In genomic region chr6:18513253-18513798, GRCh38 we compare ENCODE assay signal across 20 cellular contexts.
DNase-seq lines count a peak whose midpoint lies in the region; ATAC-seq, FAIRE-seq and TF ChIP-seq lines count a peak whose summit lies in the region.
"Had no signal": no experiment of that assay in that cellular context is flagged by ENCODE, and none has a peak within 500 bp of the region (broad histone marks: within the 10 kb centered on the region; RNA-seq: fewer than 3 reads in every experiment).

No MANE protein-coding gene starts in this region.

- peak; percentile 80 for ATAC-seq in stimulated activated memory B cell treated with anti-CD40 and anti-IgM and Interleukin-4, amounts not matched to agents 10 μg/mL and 1 μg/mL and 100 μg/mL, for 72 hours
- ATAC-seq in HG03432 (IDR thresholded peaks at IDR 0.05; ENCODE audit: unreplicated experiment): no peak
- ATAC-seq: A549, Right ventricle myocardium inferior had no signal

- no peak for TF ChIP-seq POLR2A in H54 (IDR thresholded peaks at IDR 0.05; ENCODE audit: low read depth, low read length)

- intact Hi-C loops in activated T-helper 2 cell treated with anti-CD3 and anti-CD28 coated beads, Interferon-gamma antibody, Interleukin-2, Interleukin-4, amounts not matched to agents 10 μg/mL and 5 μg/mL and 100 μg/mL, durations not matched to agents 14 hours and 24 hours and 36 hours (cut with micrococcal nuclease): loop anchor here (1.0 to 10.0 kb wide), 4 partner anchors 9 to 359 kb away; partner anchors contain the start of genes KDM1B and TPMT

- H3K4me3 Mint-ChIP-seq in activated T-cell treated with anti-CD3 and anti-CD28 coated beads, Interleukin-2, amount 50 U/mL, for 24 hours: no peak overlapping the region
- no peak overlapping the region for H3K4me3 Mint-ChIP-seq in activated T-helper 2 cell treated with anti-CD3 and anti-CD28 coated beads, Interferon-gamma antibody, Interleukin-2, Interleukin-4, amounts not matched to agents 10 μg/mL and 5 μg/mL and 100 μg/mL, durations not matched to agents 14 hours and 24 hours and 36 hours (ENCODE audit: low read depth)
- H3K4me3 Mint-ChIP-seq in stimulated activated memory B cell treated with anti-CD40 and anti-IgM and Interleukin-4, amounts not matched to agents 10 μg/mL and 1 μg/mL and 100 μg/mL, for 72 hours: no peak overlapping the region
- H3K4me3 Mint-ChIP-seq: CD4-positive, CD25-positive, alpha-beta regulatory T cell had no signal

- H3K36me3 Mint-ChIP-seq in activated T-cell treated with anti-CD3 and anti-CD28 coated beads, Interleukin-2, amount 50 U/mL, for 24 hours (ENCODE audit: low read depth): no peaks in the 10 kb centered on the region
- H3K36me3 Mint-ChIP-seq in activated T-helper 2 cell treated with anti-CD3 and anti-CD28 coated beads, Interferon-gamma antibody, Interleukin-2, Interleukin-4, amounts not matched to agents 10 μg/mL and 5 μg/mL and 100 μg/mL, durations not matched to agents 14 hours and 24 hours and 36 hours (ENCODE audit: low read depth): no peaks in the 10 kb centered on the region
- no peaks in the 10 kb centered on the region for H3K36me3 Mint-ChIP-seq in stimulated activated memory B cell treated with anti-CD40 and anti-IgM and Interleukin-4, amounts not matched to agents 10 μg/mL and 1 μg/mL and 100 μg/mL, for 72 hours
- H3K36me3 Mint-ChIP-seq: CD4-positive, CD25-positive, alpha-beta regulatory T cell had no signal

- no peaks in the 10 kb centered on the region for H3K9me3 Mint-ChIP-seq in activated T-cell treated with anti-CD3 and anti-CD28 coated beads, Interleukin-2, amount 50 U/mL, for 24 hours
- no peaks in the 10 kb centered on the region for H3K9me3 Mint-ChIP-seq in activated T-helper 2 cell treated with anti-CD3 and anti-CD28 coated beads, Interferon-gamma antibody, Interleukin-2, Interleukin-4, amounts not matched to agents 10 μg/mL and 5 μg/mL and 100 μg/mL, durations not matched to agents 14 hours and 24 hours and 36 hours
- H3K9me3 Mint-ChIP-seq in stimulated activated memory B cell treated with anti-CD40 and anti-IgM and Interleukin-4, amounts not matched to agents 10 μg/mL and 1 μg/mL and 100 μg/mL, for 72 hours: no peaks in the 10 kb centered on the region

- DNase-seq in activated T-cell treated with anti-CD3 and anti-CD28 coated beads, Interleukin-2, amount 50 U/mL, for 24 hours: no peak
- DNase-seq in activated T-cell treated with anti-CD3 and anti-CD28 coated beads for 4 hours (no peak), H54 (ENCODE audit: insufficient read length, low spot score) (no peak), NCI-H526 (lab: John Stamatoyannopoulos, UW) (no peak)
- no peak for DNase-seq in activated T-helper 2 cell treated with anti-CD3 and anti-CD28 coated beads, Interferon-gamma antibody, Interleukin-2, Interleukin-4, amounts not matched to agents 10 μg/mL and 5 μg/mL and 100 μg/mL, durations not matched to agents 14 hours and 24 hours and 36 hours (ENCODE audit: low spot score)
- DNase-seq in stimulated activated CD4-positive, alpha-beta T cell treated with anti-CD3 and anti-CD28 coated beads, Interleukin-2, amount 100 ng/mL, for 48 hours: no peak
- DNase-seq: AML-193; Calu3; CD4-positive, CD25-positive, alpha-beta regulatory T cell; DMS79; Karpas-422; MM.1S; NCI-H1105; NCI-H1694 treated with DMSO at 0.1 percent for 48 hours; NCI-H774 had no signal

- H3K27ac Mint-ChIP-seq in activated T-cell treated with anti-CD3 and anti-CD28 coated beads, Interleukin-2, amount 50 U/mL, for 24 hours: peak overlapping the region; percentile 35
- peak overlapping the region; percentile 36 for H3K27ac Mint-ChIP-seq in activated T-helper 2 cell treated with anti-CD3 and anti-CD28 coated beads, Interferon-gamma antibody, Interleukin-2, Interleukin-4, amounts not matched to agents 10 μg/mL and 5 μg/mL and 100 μg/mL, durations not matched to agents 14 hours and 24 hours and 36 hours
- no peak overlapping the region for H3K27ac Mint-ChIP-seq in stimulated activated memory B cell treated with anti-CD40 and anti-IgM and Interleukin-4, amounts not matched to agents 10 μg/mL and 1 μg/mL and 100 μg/mL, for 72 hours
- H3K27ac Mint-ChIP-seq: CD4-positive, CD25-positive, alpha-beta regulatory T cell had no signal

- peaks cover 46% of the 10 kb centered on the region for H3K4me1 Mint-ChIP-seq in activated T-cell treated with anti-CD3 and anti-CD28 coated beads, Interleukin-2, amount 50 U/mL, for 24 hours (ENCODE audit: low read depth)
- peaks cover 31% of the 10 kb centered on the region for H3K4me1 Mint-ChIP-seq in activated T-helper 2 cell treated with anti-CD3 and anti-CD28 coated beads, Interferon-gamma antibody, Interleukin-2, Interleukin-4, amounts not matched to agents 10 μg/mL and 5 μg/mL and 100 μg/mL, durations not matched to agents 14 hours and 24 hours and 36 hours (ENCODE audit: low read depth)
- H3K4me1 Mint-ChIP-seq in stimulated activated memory B cell treated with anti-CD40 and anti-IgM and Interleukin-4, amounts not matched to agents 10 μg/mL and 1 μg/mL and 100 μg/mL, for 72 hours: peaks cover 20% of the 10 kb centered on the region
- H3K4me1 Mint-ChIP-seq: CD4-positive, CD25-positive, alpha-beta regulatory T cell had no signal

- peak; percentile 20 for FAIRE-seq in H54 (lab: Jason Lieb, UNC)
- FAIRE-seq: A549, GM12891 had no signal

- H3K27me3 Mint-ChIP-seq in activated T-cell treated with anti-CD3 and anti-CD28 coated beads, Interleukin-2, amount 50 U/mL, for 24 hours: peaks cover 13% of the 10 kb centered on the region
- peaks cover 27% of the 10 kb centered on the region for H3K27me3 Mint-ChIP-seq in activated T-helper 2 cell treated with anti-CD3 and anti-CD28 coated beads, Interferon-gamma antibody, Interleukin-2, Interleukin-4, amounts not matched to agents 10 μg/mL and 5 μg/mL and 100 μg/mL, durations not matched to agents 14 hours and 24 hours and 36 hours (ENCODE audit: low read depth)
- peaks cover 8% of the 10 kb centered on the region for H3K27me3 Mint-ChIP-seq in stimulated activated memory B cell treated with anti-CD40 and anti-IgM and Interleukin-4, amounts not matched to agents 10 μg/mL and 1 μg/mL and 100 μg/mL, for 72 hours
